8 cellular contexts compared by ENCODE assay signal in the genomic region with DNA sequence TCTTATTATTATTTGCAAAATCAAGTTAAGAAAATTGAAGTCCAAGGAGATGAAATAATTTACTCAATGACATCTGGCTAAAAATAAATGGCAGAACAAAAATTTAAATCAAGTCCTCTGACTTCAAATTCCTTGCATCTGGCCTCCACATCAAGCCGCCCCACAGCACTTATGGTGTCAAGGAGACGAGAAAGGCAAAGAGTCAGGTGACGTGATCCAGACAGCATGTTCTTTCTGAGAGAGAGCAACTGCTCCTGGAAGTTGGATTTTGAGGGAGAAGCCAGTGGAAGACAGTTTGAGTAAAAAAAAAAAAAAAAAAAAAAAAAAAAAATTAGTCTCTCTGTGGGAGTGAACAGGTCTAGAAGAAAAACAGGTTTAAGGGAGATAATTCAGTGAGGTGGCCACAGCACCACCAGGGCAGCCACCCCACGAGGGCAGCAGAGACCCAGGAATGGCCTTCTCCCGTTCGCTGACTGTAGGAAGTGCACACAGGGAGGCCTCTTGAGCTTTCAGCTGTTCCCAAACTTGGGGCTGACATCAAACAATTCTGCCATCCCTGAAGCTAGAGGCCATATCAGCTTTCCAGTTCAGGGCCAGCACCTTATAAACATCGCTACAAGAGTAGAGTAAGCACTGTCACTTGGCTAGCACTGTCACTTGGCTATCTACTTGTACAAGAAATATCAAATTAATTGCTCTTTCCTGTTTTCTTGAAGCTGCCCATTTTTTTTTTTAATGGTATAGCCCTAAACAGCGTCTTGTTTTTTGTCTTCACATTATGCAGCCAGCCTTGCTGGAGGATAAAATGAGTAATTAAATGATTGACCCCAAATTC. TPM values are rescaled to one million over a fixed set of nuclear protein-coding genes. Genes with fewer than 3 reads are reported as not detected.
A peak's percentile ranks its signal among the peaks of the same experiment; 100 is the strongest.
DNase-seq lines count a peak whose midpoint lies in the region; ATAC-seq and TF ChIP-seq lines count a peak whose summit lies in the region.

No MANE protein-coding gene starts in this region.

- H3K14ac ChIP-seq in IMR-90 (replicated peaks; ENCODE audit: low read depth, low read length) = no peak overlapping the region

- 0 out of 4 replicates have a peak overlapping the region, but pooled peaks of 1 of the 2 experiments have one; percentile 51 for H4K8ac ChIP-seq in IMR-90 (ENCODE audit: low read depth in 2 of 2, low read length in 2 of 2)

- H2AK5ac ChIP-seq in IMR-90 (ENCODE audit: low read depth, low read length) = no peak overlapping the region

- no peak overlapping the region for H3K4ac ChIP-seq in IMR-90 (ENCODE audit: low read depth, low read length)

- dilution Hi-C loops in IMR-90 (cut with HindIII; ENCODE audit: low sequenced_read_pairs, unreplicated experiment) = no loop called here

- no peaks in the 10 kb centered on the region for H4K20me1 ChIP-seq in IMR-90 (ENCODE audit: insufficient read depth, low read length)

- in situ Hi-C loops in IMR-90 (cut with MboI; ENCODE audit: low sequenced_read_pairs) = loop anchor here (5.0 to 25.0 kb wide), 2 partner anchors 286 to 881 kb away; no protein-coding TSS in a partner anchor

- POLR2A ChIA-PET in IMR-90 (lab: Charles Lee; ENCODE audit: unreplicated experiment) = interaction anchor here (0.5 kb wide), 1 partner anchor 225 kb away, joined by 3 read pairs; no protein-coding TSS in a partner anchor

- no peak overlapping the region for H3K56ac ChIP-seq in IMR-90 (ENCODE audit: extremely low read depth, insufficient read depth, low read length)

- intact Hi-C loops in IMR-90 (cut with micrococcal nuclease) = loop anchor here (1.0 to 2.0 kb wide), 6 partner anchors 27 to 888 kb away; no protein-coding TSS in a partner anchor

- H3K9me1 ChIP-seq in IMR-90 (ENCODE audit: insufficient read depth, low read length) = no peaks in the 10 kb centered on the region

- no peak overlapping the region for H2BK15ac ChIP-seq in IMR-90 (ENCODE audit: low read depth, low read length)

- no peak overlapping the region for H3K4me2 ChIP-seq in IMR-90 (ENCODE audit: low read depth, low read length)

- H3K79me1 ChIP-seq in IMR-90 (ENCODE audit: low read depth in 1 of 2, low read length in 2 of 2) = no peaks in the 10 kb centered on the region

- 0% methylated on average over 1 of the region's 8 CpGs; no CpG with 5 or more reads in 1 of the 2 experiments for WGBS in IMR-90 (ENCODE audit: extremely low coverage in 2 of 2, insufficient read length in 1 of 2), 2 experiments

- H3K9me3 ChIP-seq in IMR-90 (ENCODE audit: control insufficient read depth, insufficient read depth, low read length) = no peaks in the 10 kb centered on the region

- no peaks in the 10 kb centered on the region for H3K36me3 ChIP-seq in IMR-90 (ENCODE audit: control insufficient read depth, insufficient read depth, low read length)

- TF ChIP-seq CTCF in IMR-90 (conservative IDR thresholded peaks at IDR 0.05; ENCODE audit: low read depth, low read length) (peak; percentile 92), omental fat pad (IDR thresholded peaks at IDR 0.05) (no peak)

- peak overlapping the region; percentile 82 for H2AFZ ChIP-seq in IMR-90 (replicated peaks; ENCODE audit: low read length, poor library complexity)

- no TSS peak for BruUV-seq in IMR-90 (replicated peaks; lab: Mats Ljungman, UMichigan)

- no peak overlapping the region for H3K18ac ChIP-seq in IMR-90 (ENCODE audit: low read depth, low read length)

- no peak overlapping the region for H2BK5ac ChIP-seq in IMR-90 (ENCODE audit: low read depth, low read length, poor library complexity, severe bottlenecking)

- CTCF ChIA-PET in IMR-90 (lab: Yijun Ruan, JAX) = interaction anchor here (0.5 to 1.7 kb wide), 21 partner anchors 16 to 888 kb away, joined by 3 to 7 read pairs (median 3); a partner anchor contains a TSS

- H3K4me1 ChIP-seq in IMR-90 (ENCODE audit: control insufficient read depth, insufficient read depth, low read length) = no peaks in the 10 kb centered on the region

- no peak overlapping the region for H4K5ac ChIP-seq in IMR-90 (ENCODE audit: low read depth, low read length)

- H3K4me3 ChIP-seq in IMR-90 (ENCODE audit: insufficient read depth, low read depth, low read length) = no peak overlapping the region

- no peaks in the 10 kb centered on the region for H3K27me3 ChIP-seq in IMR-90 (ENCODE audit: control insufficient read depth, insufficient read depth, low read length)

- H2BK120ac ChIP-seq in IMR-90 (ENCODE audit: low read depth, low read length) = no peak overlapping the region

- H4K91ac ChIP-seq in IMR-90 (ENCODE audit: insufficient read depth, low read depth, low read length) = no peak overlapping the region

- peak; percentile 28; the same call in 1 of the 2 replicates for TF ChIP-seq POLR2A in IMR-90 (IDR thresholded peaks at IDR 0.05; ENCODE audit: low read depth, low read length)

- peak; percentile 70 for DNase-seq in EL
- peak; percentile 66 for DNase-seq in IMR-90
- DNase-seq in RKO (ENCODE audit: low spot score) = peak; percentile 58
- peak; percentile 62 for DNase-seq in activated naive CD4-positive, alpha-beta T cell treated with Interleukin-2 at 50 U/mL for 16 hours
- DNase-seq in germinal center (ENCODE audit: low spot score) = peak; percentile 39
- peak; percentile 28 for DNase-seq in omental fat pad (ENCODE audit: low spot score)
- DNase-seq in ureter (ENCODE audit: low spot score) = peak; percentile 84

- no peak overlapping the region for H2AK9ac ChIP-seq in IMR-90 (replicated peaks; ENCODE audit: low read depth, low read length, poor library complexity)

- no peak overlapping the region for H3K9ac ChIP-seq in IMR-90 (ENCODE audit: low read depth, low read length)

- H2BK20ac ChIP-seq in IMR-90 (ENCODE audit: low read depth, low read length) = no peak overlapping the region

- H3K23ac ChIP-seq in IMR-90 (ENCODE audit: low read depth, low read length) = no peak overlapping the region

- peak; percentile 95 for TF ChIP-seq RAD21 in IMR-90 (IDR thresholded peaks at IDR 0.05; ENCODE audit: low read length)

- no peak overlapping the region for H3K27ac ChIP-seq in IMR-90 (ENCODE audit: insufficient read depth, low read length)

- peak; percentile 99 for ATAC-seq in IMR-90 (ENCODE audit: low read depth)
- ATAC-seq in omental fat pad (ENCODE audit: low FRiP score) = peak; percentile 52
- ATAC-seq in HG02588 (IDR thresholded peaks at IDR 0.05; ENCODE audit: unreplicated experiment) = no peak

TF ChIP-seq in IMR-90, 13 proteins besides CTCF, POLR2A, EP300 and RAD21:
- TF ChIP-seq SMC3 (IDR thresholded peaks at IDR 0.05; ENCODE audit: low read depth, low read length) (peak; percentile 91), MXI1 (IDR thresholded peaks at IDR 0.05; ENCODE audit: borderline replicate concordance, low read depth, low read length) (no peak)

RNA-seq across cellular contexts. Expression of a gene that starts 7.8 kb away (rescaled TPM):
- total RNA-seq in IMR-90 (2012; rRNA removed) = not detected in 2 replicates
- polyA plus RNA-seq in IMR-90 (2012; rRNA removed) = 0.12 TPM in 1 of 2 replicates, not detected in the other
- polyA plus RNA-seq in IMR-90 (2012; cell fraction: cytosol; rRNA removed) = 0.04 TPM in 1 of 2 replicates, not detected in the other
- polyA plus RNA-seq in IMR-90 (2012; cell fraction: nucleus; rRNA removed; ENCODE audit: low replicate concordance) = 0.10 and 0.83 TPM in 2 replicates
- 100 to 1,000 TPM in 1 of 4 donors, 10 to 100 TPM in 3; 49.5 to 124 (median 67.7) TPM for total RNA-seq in omental fat pad
- 13.2 TPM for total RNA-seq in ureter

RNA-seq across cellular contexts. Expression of a gene that starts 21.8 kb away (rescaled TPM):
- total RNA-seq in IMR-90 (2012; rRNA removed) (not detected in 2 replicates), omental fat pad (10 to 100 TPM in 2 of 4 donors, 1 to 10 TPM in 2; 9.2 to 28.5 (median 14.5) TPM), ureter (5.8 TPM)
- not detected in 2 replicates for polyA plus RNA-seq in IMR-90 (2012; rRNA removed)
- polyA plus RNA-seq in IMR-90 (2012; cell fraction: cytosol; rRNA removed) = not detected in 2 replicates
- polyA plus RNA-seq in IMR-90 (2012; cell fraction: nucleus; rRNA removed; ENCODE audit: low replicate concordance) = 0.03 TPM in 1 of 2 replicates, not detected in the other

RNA-seq across cellular contexts. Expression of a gene that starts 21.8 kb away (rescaled TPM):
- total RNA-seq in IMR-90 (2012; rRNA removed) = under 0.01 TPM in 1 of 2 replicates, not detected in the other
- 0.12 TPM in 1 of 2 replicates, not detected in the other for polyA plus RNA-seq in IMR-90 (2012; rRNA removed)
- polyA plus RNA-seq in IMR-90 (2012; cell fraction: cytosol; rRNA removed) = 0.04 TPM in 1 of 2 replicates, not detected in the other
- 0.17 TPM in 1 of 2 replicates, not detected in the other for polyA plus RNA-seq in IMR-90 (2012; cell fraction: nucleus; rRNA removed; ENCODE audit: low replicate concordance)
- total RNA-seq in omental fat pad = 10 to 100 TPM in 1 of 4 donors, 1 to 10 TPM in 3; 4.4 to 17.1 (median 5.1) TPM
- 1.2 TPM for total RNA-seq in ureter

RNA-seq across cellular contexts. Expression of a gene that starts 32.3 kb away (rescaled TPM):
- 234 and 382 TPM in 2 replicates for total RNA-seq in IMR-90 (2012; rRNA removed)
- polyA plus RNA-seq in IMR-90 (2012; rRNA removed) = 265 and 301 TPM in 2 replicates
- polyA plus RNA-seq in IMR-90 (2012; cell fraction: cytosol; rRNA removed) = 35.0 and 120 TPM in 2 replicates
- 17.2 and 102 TPM in 2 replicates for polyA plus RNA-seq in IMR-90 (2012; cell fraction: nucleus; rRNA removed; ENCODE audit: low replicate concordance)
- total RNA-seq in omental fat pad = 100 to 1,000 TPM; 135 to 159 (median 142) TPM
- total RNA-seq in ureter = 265 TPM

RNA-seq across cellular contexts. Expression of a gene that starts 32.5 kb away (rescaled TPM):
- total RNA-seq in IMR-90 (2012; rRNA removed) (73.6 and 80.8 TPM in 2 replicates), omental fat pad (10 to 100 TPM; 25.9 to 44.9 (median 33.9) TPM), ureter (54.6 TPM)
- polyA plus RNA-seq in IMR-90 (2012; rRNA removed) = 87.0 and 91.9 TPM in 2 replicates
- 57.6 and 99.7 TPM in 2 replicates for polyA plus RNA-seq in IMR-90 (2012; cell fraction: cytosol; rRNA removed)
- 121 and 127 TPM in 2 replicates for polyA plus RNA-seq in IMR-90 (2012; cell fraction: nucleus; rRNA removed; ENCODE audit: low replicate concordance)

Comparison
In these comparisons a context has a peak if more than half of its experiments do, and no peak if none do; other contexts are left out.
1. DNase-seq: peak in every context shown above with its lines; median percentile 84 in ureter; 70 in EL; 66 in IMR-90; 62 in activated naive CD4-positive, alpha-beta T cell treated with Interleukin-2 at 50 U/mL for 16 hours; 58 in RKO; 39 in germinal center; 28 in omental fat pad.
2. RNA of a gene that starts 7.8 kb away (total RNA-seq): 49.5 to 124 TPM in omental fat pad and 13.2 TPM in ureter (single experiment); not detected in IMR-90; every median in the first group is over 10 times any median in the second.